ENCODE assay signal across 22 cellular contexts in the genomic region with DNA sequence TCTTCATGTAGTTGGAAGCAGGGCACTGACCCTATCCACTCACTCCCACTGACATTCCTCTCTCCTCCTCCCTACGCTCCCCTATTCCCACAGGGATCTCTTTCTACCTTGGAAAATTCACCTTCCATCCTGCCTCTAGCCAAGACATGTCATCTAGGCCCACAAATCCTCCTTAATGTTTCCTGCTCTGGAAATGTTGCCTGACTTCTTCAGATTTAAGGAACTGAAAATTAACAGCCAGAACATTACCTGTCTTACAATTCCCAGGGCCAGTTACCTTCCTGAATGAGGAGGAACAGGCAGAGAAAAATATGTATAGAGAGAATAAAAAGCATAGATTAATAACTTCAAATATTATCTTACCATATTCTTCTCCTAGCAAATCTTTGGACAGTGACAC.
DNase-seq lines count a peak whose midpoint lies in the region; ATAC-seq and TF ChIP-seq lines count a peak whose summit lies in the region.
"Had no signal": no experiment of that assay in that cellular context is flagged by ENCODE, and none has a peak within 500 bp of the region (broad histone marks: within the 10 kb centered on the region; RNA-seq: fewer than 3 reads in every experiment).

No MANE protein-coding gene starts in this region.

- H3K36me3 ChIP-seq in spleen: no peaks in the 10 kb centered on the region
- H3K36me3 ChIP-seq: esophagus squamous epithelium, neutrophil, tibial artery had no signal

- no peaks in the 10 kb centered on the region for H3K27me3 Mint-ChIP-seq in T-helper 17 cell
- no peaks in the 10 kb centered on the region for H3K27me3 Mint-ChIP-seq in activated naive CD8-positive, alpha-beta T cell treated with anti-CD3 and anti-CD28 coated beads for 36 hours
- no peaks in the 10 kb centered on the region for H3K27me3 Mint-ChIP-seq in stimulated activated memory B cell treated with anti-CD40 and anti-IgM and Interleukin-4, amounts not matched to agents 10 μg/mL and 1 μg/mL and 100 μg/mL, for 72 hours

- peaks cover 5 to 39% (median 17%) of the 10 kb centered on the region in 6 donors for H3K4me1 ChIP-seq in spleen
- H3K4me1 ChIP-seq: psoas muscle had no signal

- no peak overlapping the region for H3K27ac ChIP-seq in spleen
- H3K27ac ChIP-seq: esophagus squamous epithelium, neutrophil, psoas muscle, RWPE1, tibial artery had no signal

- WGBS in spleen, 5 donors: 92 to 100% (median 95%) methylated on average over 1 of the region's 1 CpG

- peaks cover 0 to 4% of the 10 kb centered on the region in 2 donors for H3K9me3 Mint-ChIP-seq in activated naive CD4-positive, alpha-beta T cell treated with anti-CD3 and anti-CD28 coated beads, Interleukin-2, amount 50 U/mL, for 72 hours
- H3K9me3 Mint-ChIP-seq in activated naive CD8-positive, alpha-beta T cell treated with anti-CD3 and anti-CD28 coated beads for 36 hours: peaks cover 23% of the 10 kb centered on the region
- H3K9me3 Mint-ChIP-seq in stimulated activated memory B cell treated with anti-CD40 and anti-IgM and Interleukin-4, amounts not matched to agents 10 μg/mL and 1 μg/mL and 100 μg/mL, for 72 hours: peaks cover 6% of the 10 kb centered on the region
- H3K9me3 Mint-ChIP-seq: CD14-positive monocyte had no signal

- H3K27ac Mint-ChIP-seq in activated naive CD4-positive, alpha-beta T cell treated with anti-CD3 and anti-CD28 coated beads, Interleukin-2, amount 50 U/mL, for 72 hours: peak overlapping the region; percentile 81 to 93
- H3K27ac Mint-ChIP-seq in T-helper 17 cell: peak overlapping the region; percentile 14
- peak overlapping the region; percentile 94 for H3K27ac Mint-ChIP-seq in activated naive CD8-positive, alpha-beta T cell treated with anti-CD3 and anti-CD28 coated beads for 36 hours
- peak overlapping the region; percentile 80 for H3K27ac Mint-ChIP-seq in stimulated activated memory B cell treated with anti-CD40 and anti-IgM and Interleukin-4, amounts not matched to agents 10 μg/mL and 1 μg/mL and 100 μg/mL, for 72 hours

- TF ChIP-seq POLR2A in spleen (IDR thresholded peaks at IDR 0.05): no peak

- intact Hi-C loops in spleen (cut with DNase I; ENCODE audit: low total_unique reads): no loop called here

- no peak for DNase-seq in activated naive CD4-positive, alpha-beta T cell treated with anti-CD3 and anti-CD28 coated beads, Interleukin-2, amount 50 U/mL, for 72 hours (ENCODE audit: low spot score in 2 of 2)
- DNase-seq in activated naive CD4-positive, alpha-beta T cell treated with Interleukin-2 at 50 U/mL for 16 hours: no peak
- DNase-seq in T-helper 17 cell (no peak), HPDE6-E6E7 (ENCODE audit: extremely low spot score) (no peak), spleen (no peak)
- no peak for DNase-seq in activated naive CD8-positive, alpha-beta T cell treated with anti-CD3 and anti-CD28 coated beads for 36 hours
- DNase-seq: activated CD4-positive, alpha-beta T cell treated with anti-CD3 and anti-CD28 coated beads for 48 hours; esophagus squamous epithelium; foreskin melanocyte; Kasumi-1; mammary epithelial cell; MV-4-11; NCI-H1436 treated with DMSO at 0.1 percent for 48 hours; psoas muscle; stimulated activated CD4-positive, alpha-beta T cell treated with anti-CD3 and anti-CD28 coated beads, Interleukin-15, amount 100 ng/mL, for 24 hours; tibial artery had no signal

- no peak overlapping the region for H3K4me3 Mint-ChIP-seq in T-helper 17 cell
- H3K4me3 Mint-ChIP-seq in activated naive CD8-positive, alpha-beta T cell treated with anti-CD3 and anti-CD28 coated beads for 36 hours: peak overlapping the region; percentile 39
- no peak overlapping the region for H3K4me3 Mint-ChIP-seq in stimulated activated memory B cell treated with anti-CD40 and anti-IgM and Interleukin-4, amounts not matched to agents 10 μg/mL and 1 μg/mL and 100 μg/mL, for 72 hours
- H3K4me3 Mint-ChIP-seq: CD14-positive monocyte had no signal

- ATAC-seq in activated naive CD4-positive, alpha-beta T cell treated with anti-CD3 and anti-CD28 coated beads, Interleukin-2, amount 50 U/mL, for 72 hours: no peak
- ATAC-seq in T-helper 17 cell (no peak), HG03280 (IDR thresholded peaks at IDR 0.05; ENCODE audit: unreplicated experiment) (no peak)
- ATAC-seq in stimulated activated memory B cell treated with anti-CD40 and anti-IgM and Interleukin-4, amounts not matched to agents 10 μg/mL and 1 μg/mL and 100 μg/mL, for 72 hours: no peak
- ATAC-seq: HepG2, psoas muscle had no signal

- no peaks in the 10 kb centered on the region for H3K27me3 ChIP-seq in spleen (replicated peaks in 1 of 7)
- H3K27me3 ChIP-seq: esophagus squamous epithelium, neutrophil, tibial artery had no signal

- H3K4me3 ChIP-seq in spleen: no peak overlapping the region
- H3K4me3 ChIP-seq: esophagus squamous epithelium, psoas muscle, tibial artery had no signal

- no peak for TF ChIP-seq CTCF in spleen (IDR thresholded peaks at IDR 0.05 in 8 of 11, conservative IDR thresholded peaks at IDR 0.05 in 3 of 11)

- H3K36me3 Mint-ChIP-seq in activated naive CD4-positive, alpha-beta T cell treated with anti-CD3 and anti-CD28 coated beads, Interleukin-2, amount 50 U/mL, for 72 hours: peaks cover 0 to 9% of the 10 kb centered on the region in 2 donors
- H3K36me3 Mint-ChIP-seq in T-helper 17 cell (ENCODE audit: low read depth): no peaks in the 10 kb centered on the region
- H3K36me3 Mint-ChIP-seq in activated naive CD8-positive, alpha-beta T cell treated with anti-CD3 and anti-CD28 coated beads for 36 hours: peaks cover 56% of the 10 kb centered on the region
- peaks cover 21% of the 10 kb centered on the region for H3K36me3 Mint-ChIP-seq in stimulated activated memory B cell treated with anti-CD40 and anti-IgM and Interleukin-4, amounts not matched to agents 10 μg/mL and 1 μg/mL and 100 μg/mL, for 72 hours
- H3K36me3 Mint-ChIP-seq: CD14-positive monocyte had no signal

- no peaks in the 10 kb centered on the region for H3K9me3 ChIP-seq in T-helper 17 cell (ENCODE audit: control insufficient read depth, low read length, poor library complexity, severe bottlenecking)
- no peaks in the 10 kb centered on the region for H3K9me3 ChIP-seq in spleen
- H3K9me3 ChIP-seq: esophagus squamous epithelium, neutrophil, psoas muscle, tibial artery had no signal

- H3K4me1 Mint-ChIP-seq in T-helper 17 cell: peaks cover 26% of the 10 kb centered on the region
- peaks cover 80% of the 10 kb centered on the region for H3K4me1 Mint-ChIP-seq in activated naive CD8-positive, alpha-beta T cell treated with anti-CD3 and anti-CD28 coated beads for 36 hours
- H3K4me1 Mint-ChIP-seq in stimulated activated memory B cell treated with anti-CD40 and anti-IgM and Interleukin-4, amounts not matched to agents 10 μg/mL and 1 μg/mL and 100 μg/mL, for 72 hours: peaks cover 66% of the 10 kb centered on the region

Comparison
In these comparisons a context has a peak if more than half of its experiments do, and no peak if none do; other contexts are left out.
1. H3K27ac Mint-ChIP-seq: peak in every context shown above with its lines; median percentile 94 in activated naive CD8-positive, alpha-beta T cell treated with anti-CD3 and anti-CD28 coated beads for 36 hours; 87 in activated naive CD4-positive, alpha-beta T cell treated with anti-CD3 and anti-CD28 coated beads, Interleukin-2, amount 50 U/mL, for 72 hours; 80 in stimulated activated memory B cell treated with anti-CD40 and anti-IgM and Interleukin-4, amounts not matched to agents 10 μg/mL and 1 μg/mL and 100 μg/mL, for 72 hours; 14 in T-helper 17 cell.